ENCODE assay signal across 26 cellular contexts in the genomic region with DNA sequence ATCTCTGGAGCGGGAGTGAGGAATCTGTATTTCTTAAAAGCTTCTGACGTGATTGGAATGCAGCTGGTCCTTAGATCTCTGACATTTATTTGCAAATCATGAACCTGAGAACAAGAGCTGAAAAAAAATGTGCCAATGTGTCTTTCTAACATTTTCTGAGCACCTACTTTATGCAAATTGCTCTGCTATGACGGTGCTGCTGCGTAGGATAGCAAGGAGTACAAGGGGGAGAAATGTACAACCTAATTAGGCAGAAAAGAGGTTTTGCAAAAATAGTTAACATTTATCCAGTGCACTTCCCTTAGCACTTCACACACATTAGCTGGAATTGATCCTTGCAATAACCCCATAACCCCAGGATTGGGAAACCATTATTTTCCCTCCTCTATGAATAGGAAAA.
"Had no signal": no experiment of that assay in that cellular context is flagged by ENCODE, and none has a peak within 500 bp of the region (broad histone marks: within the 10 kb centered on the region; RNA-seq: fewer than 3 reads in every experiment).

No MANE protein-coding gene starts in this region.

- H3K27ac Mint-ChIP-seq: naive thymus-derived CD4-positive, alpha-beta T cell; natural killer cell; nephron; neural progenitor cell; stimulated activated effector memory CD8-positive, alpha-beta T cell treated with anti-CD3 and anti-CD28 coated beads, Interleukin-12 subunit alpha, Interleukin-12 subunit beta, amount 100 ng/mL, for 72 hours; stimulated activated naive B cell treated with anti-CD40 and anti-IgM and Interleukin-4, amounts not matched to agents 10 μg/mL and 1 μg/mL and 100 μg/mL, for 72 hours; stimulated activated naive CD8-positive, alpha-beta T cell treated with anti-CD3 and anti-CD28 coated beads, Interleukin-15, Interleukin-2, amounts not matched to agents 100 ng/mL and 50 ng/mL, for 24 hours had no signal

- H2AFZ ChIP-seq: neural progenitor cell had no signal

- H3K4me1 ChIP-seq: pancreas, prostate gland, right lobe of liver, sigmoid colon, stomach, thyroid gland, tibial nerve, upper lobe of left lung, vagina had no signal

- H3K36me3 Mint-ChIP-seq: naive thymus-derived CD4-positive, alpha-beta T cell; natural killer cell; neural progenitor cell; stimulated activated effector memory CD8-positive, alpha-beta T cell treated with anti-CD3 and anti-CD28 coated beads, Interleukin-12 subunit alpha, Interleukin-12 subunit beta, amount 100 ng/mL, for 72 hours; stimulated activated naive B cell treated with anti-CD40 and anti-IgM and Interleukin-4, amounts not matched to agents 10 μg/mL and 1 μg/mL and 100 μg/mL, for 72 hours had no signal

- H3K4me3 ChIP-seq: neural progenitor cell, pancreas, prostate gland, right lobe of liver, sigmoid colon, stomach, thoracic aorta, thyroid gland, tibial nerve, upper lobe of left lung, vagina had no signal

- H3K4me3 Mint-ChIP-seq: naive thymus-derived CD4-positive, alpha-beta T cell; natural killer cell; nephron; neural progenitor cell; stimulated activated effector memory CD8-positive, alpha-beta T cell treated with anti-CD3 and anti-CD28 coated beads, Interleukin-12 subunit alpha, Interleukin-12 subunit beta, amount 100 ng/mL, for 72 hours; stimulated activated naive B cell treated with anti-CD40 and anti-IgM and Interleukin-4, amounts not matched to agents 10 μg/mL and 1 μg/mL and 100 μg/mL, for 72 hours; stimulated activated naive CD8-positive, alpha-beta T cell treated with anti-CD3 and anti-CD28 coated beads, Interleukin-15, Interleukin-2, amounts not matched to agents 100 ng/mL and 50 ng/mL, for 24 hours had no signal

- ATAC-seq: naive thymus-derived CD4-positive, alpha-beta T cell; natural killer cell; pancreas; right cardiac atrium; right lobe of liver; stimulated activated effector memory CD8-positive, alpha-beta T cell treated with anti-CD3 and anti-CD28 coated beads, Interleukin-12 subunit alpha, Interleukin-12 subunit beta, amount 100 ng/mL, for 72 hours; stimulated activated naive B cell treated with anti-CD40 and anti-IgM and Interleukin-4, amounts not matched to agents 10 μg/mL and 1 μg/mL and 100 μg/mL, for 72 hours had no signal

- H3K4me1 Mint-ChIP-seq: naive thymus-derived CD4-positive, alpha-beta T cell; natural killer cell; nephron; stimulated activated effector memory CD8-positive, alpha-beta T cell treated with anti-CD3 and anti-CD28 coated beads, Interleukin-12 subunit alpha, Interleukin-12 subunit beta, amount 100 ng/mL, for 72 hours had no signal

- H3K27me3 ChIP-seq: neural progenitor cell, pancreas, right lobe of liver, sigmoid colon, stomach, thyroid gland, tibial nerve, upper lobe of left lung, vagina had no signal

- H3K9me3 ChIP-seq: pancreas, prostate gland, right lobe of liver, sigmoid colon, stomach, thoracic aorta, thyroid gland, tibial nerve, upper lobe of left lung, vagina had no signal

- H3K36me3 ChIP-seq: neural progenitor cell, pancreas, prostate gland, right lobe of liver, sigmoid colon, stomach, thoracic aorta, thyroid gland, tibial nerve, upper lobe of left lung, vagina had no signal

- H3K27ac ChIP-seq: neural progenitor cell, pancreas, prostate gland, right lobe of liver, sigmoid colon, stomach, thoracic aorta, thyroid gland, tibial nerve, upper lobe of left lung, vagina had no signal

- H3K27me3 Mint-ChIP-seq: naive thymus-derived CD4-positive, alpha-beta T cell; stimulated activated naive B cell treated with anti-CD40 and anti-IgM and Interleukin-4, amounts not matched to agents 10 μg/mL and 1 μg/mL and 100 μg/mL, for 72 hours; stimulated activated naive CD8-positive, alpha-beta T cell treated with anti-CD3 and anti-CD28 coated beads, Interleukin-15, Interleukin-2, amounts not matched to agents 100 ng/mL and 50 ng/mL, for 24 hours had no signal

- FAIRE-seq: pancreas, small intestine, urothelium cell line had no signal

- H3K9ac ChIP-seq: neural progenitor cell had no signal

- H3K4me2 ChIP-seq: neural progenitor cell had no signal

- H3K9me3 Mint-ChIP-seq: natural killer cell; nephron; neural progenitor cell; stimulated activated effector memory CD8-positive, alpha-beta T cell treated with anti-CD3 and anti-CD28 coated beads, Interleukin-12 subunit alpha, Interleukin-12 subunit beta, amount 100 ng/mL, for 72 hours; stimulated activated naive B cell treated with anti-CD40 and anti-IgM and Interleukin-4, amounts not matched to agents 10 μg/mL and 1 μg/mL and 100 μg/mL, for 72 hours; stimulated activated naive CD8-positive, alpha-beta T cell treated with anti-CD3 and anti-CD28 coated beads, Interleukin-15, Interleukin-2, amounts not matched to agents 100 ng/mL and 50 ng/mL, for 24 hours had no signal

- DNase-seq: naive thymus-derived CD4-positive, alpha-beta T cell; natural killer cell; occipital lobe; pancreas; right cardiac atrium; right lobe of liver; sigmoid colon; small intestine; stimulated activated CD4-positive, alpha-beta T cell treated with anti-CD3 and anti-CD28 coated beads, Interleukin-15, amount 100 ng/mL, for 24 hours; stimulated activated CD4-positive, alpha-beta T cell treated with anti-CD3 and anti-CD28 coated beads, Interleukin-2, amount 100 ng/mL, for 24 hours; stimulated activated CD4-positive, alpha-beta T cell treated with anti-CD3 and anti-CD28 coated beads, Interleukin-2, amount 100 ng/mL, for 48 hours; stimulated activated CD4-positive, alpha-beta T cell treated with anti-CD3 and anti-CD28 coated beads, Interleukin-4, amount 100 ng/mL, for 24 hours; stimulated activated naive B cell treated with anti-CD40 and anti-IgM and Interleukin-4, amounts not matched to agents 10 μg/mL and 1 μg/mL and 100 μg/mL, for 72 hours; stimulated activated naive CD4-positive, alpha-beta T cell treated with Interleukin-2 at 50 U/mL for 16 hours; stomach; thyroid gland; upper lobe of left lung had no signal
